ENCODE assay signal across 1 cellular context in the genomic region with DNA sequence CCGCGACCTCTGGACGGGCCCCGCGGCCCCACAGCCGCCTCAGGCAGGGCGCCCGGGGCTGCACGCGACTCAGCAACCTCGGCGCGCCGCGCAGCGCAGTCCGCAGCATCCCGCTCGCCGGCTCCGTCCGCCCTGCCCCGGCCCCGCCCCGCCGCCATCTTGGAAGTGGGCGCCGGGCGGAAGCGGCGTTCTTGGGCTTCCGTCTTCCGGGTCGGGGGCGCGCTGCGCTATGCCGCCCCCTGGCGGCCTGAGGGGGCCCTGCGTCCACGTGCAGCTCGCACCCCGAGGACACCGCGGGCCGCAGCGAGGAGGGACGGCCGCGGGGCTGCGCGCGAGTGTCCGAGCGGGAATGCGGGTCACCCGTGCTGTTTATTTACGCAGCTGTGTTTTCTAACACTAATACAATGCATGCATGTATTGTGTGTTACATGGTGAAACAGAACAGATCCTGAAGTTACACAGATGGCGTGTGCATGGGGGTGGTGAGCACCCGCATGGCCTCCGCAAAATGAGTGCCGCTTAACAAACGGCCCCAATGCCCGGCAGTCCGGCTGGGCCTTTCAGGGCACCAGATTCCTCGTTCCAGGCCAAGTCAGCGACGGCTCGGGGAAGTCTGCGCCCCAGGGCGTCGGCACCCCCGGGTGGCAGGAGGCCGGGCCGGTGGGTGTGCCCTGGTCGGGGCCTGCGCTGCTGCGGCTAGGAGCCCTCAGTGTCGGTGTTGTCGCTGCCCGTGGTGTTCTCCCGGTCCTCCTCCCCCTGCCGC.
TF ChIP-seq lines count a peak whose summit lies in the region.

A gene (minus strand): TSS at position 139 of the 763 bp plus-strand sequence. CDS start 30 bp downstream, at position 109.

TF ChIP-seq in HepG2, 621 proteins besides CTCF, POLR2A, EP300 and RAD21 (continued from another document and continues in another):
- TF ChIP-seq, protein P1, sequence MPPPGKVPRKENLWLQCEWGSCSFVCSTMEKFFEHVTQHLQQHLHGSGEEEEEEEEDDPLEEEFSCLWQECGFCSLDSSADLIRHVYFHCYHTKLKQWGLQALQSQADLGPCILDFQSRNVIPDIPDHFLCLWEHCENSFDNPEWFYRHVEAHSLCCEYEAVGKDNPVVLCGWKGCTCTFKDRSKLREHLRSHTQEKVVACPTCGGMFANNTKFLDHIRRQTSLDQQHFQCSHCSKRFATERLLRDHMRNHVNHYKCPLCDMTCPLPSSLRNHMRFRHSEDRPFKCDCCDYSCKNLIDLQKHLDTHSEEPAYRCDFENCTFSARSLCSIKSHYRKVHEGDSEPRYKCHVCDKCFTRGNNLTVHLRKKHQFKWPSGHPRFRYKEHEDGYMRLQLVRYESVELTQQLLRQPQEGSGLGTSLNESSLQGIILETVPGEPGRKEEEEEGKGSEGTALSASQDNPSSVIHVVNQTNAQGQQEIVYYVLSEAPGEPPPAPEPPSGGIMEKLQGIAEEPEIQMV (CRISPR knock-in tag; IDR thresholded peaks at IDR 0.05; ENCODE audit: low read depth), result no peak
- TF ChIP-seq ZNF343 (CRISPR knock-in tag; IDR thresholded peaks at IDR 0.05), result peak; percentile 94
- 0 out of 2 replicates have a peak, but pooled peaks have one; percentile 33 for TF ChIP-seq ZNF850 (CRISPR knock-in tag; conservative IDR thresholded peaks at IDR 0.05)
- TF ChIP-seq ZNF552 (CRISPR knock-in tag; IDR thresholded peaks at IDR 0.05; ENCODE audit: borderline replicate concordance), result peak; percentile 61; the same call in 1 of the 2 replicates
- TF ChIP-seq FOXC1 (CRISPR knock-in tag; IDR thresholded peaks at IDR 0.05; ENCODE audit: borderline replicate concordance), result peak; percentile 87; the same call in 1 of the 2 replicates
- TF ChIP-seq, protein P2, sequence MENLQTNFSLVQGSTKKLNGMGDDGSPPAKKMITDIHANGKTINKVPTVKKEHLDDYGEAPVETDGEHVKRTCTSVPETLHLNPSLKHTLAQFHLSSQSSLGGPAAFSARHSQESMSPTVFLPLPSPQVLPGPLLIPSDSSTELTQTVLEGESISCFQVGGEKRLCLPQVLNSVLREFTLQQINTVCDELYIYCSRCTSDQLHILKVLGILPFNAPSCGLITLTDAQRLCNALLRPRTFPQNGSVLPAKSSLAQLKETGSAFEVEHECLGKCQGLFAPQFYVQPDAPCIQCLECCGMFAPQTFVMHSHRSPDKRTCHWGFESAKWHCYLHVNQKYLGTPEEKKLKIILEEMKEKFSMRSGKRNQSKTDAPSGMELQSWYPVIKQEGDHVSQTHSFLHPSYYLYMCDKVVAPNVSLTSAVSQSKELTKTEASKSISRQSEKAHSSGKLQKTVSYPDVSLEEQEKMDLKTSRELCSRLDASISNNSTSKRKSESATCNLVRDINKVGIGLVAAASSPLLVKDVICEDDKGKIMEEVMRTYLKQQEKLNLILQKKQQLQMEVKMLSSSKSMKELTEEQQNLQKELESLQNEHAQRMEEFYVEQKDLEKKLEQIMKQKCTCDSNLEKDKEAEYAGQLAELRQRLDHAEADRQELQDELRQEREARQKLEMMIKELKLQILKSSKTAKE (CRISPR knock-in tag; IDR thresholded peaks at IDR 0.05; ENCODE audit: borderline replicate concordance), result peak; percentile 57
- TF ChIP-seq HCFC1 (IDR thresholded peaks at IDR 0.05; ENCODE audit: low read depth, low read length), result peak; percentile 83
- TF ChIP-seq TBP (CRISPR knock-in tag; IDR thresholded peaks at IDR 0.05), result no peak
- TF ChIP-seq ZNF615 (CRISPR knock-in tag; IDR thresholded peaks at IDR 0.05; ENCODE audit: borderline replicate concordance), result no peak
- TF ChIP-seq TARDBP (CRISPR knock-in tag; IDR thresholded peaks at IDR 0.05), result peak; percentile 92
- 0 out of 2 replicates have a peak, but pooled peaks have one; percentile 25 for TF ChIP-seq HNRNPL (IDR thresholded peaks at IDR 0.05; ENCODE audit: low read depth, low read length)
- peak; percentile 90 for TF ChIP-seq ERF (CRISPR knock-in tag; IDR thresholded peaks at IDR 0.05)
- TF ChIP-seq, protein P3, sequence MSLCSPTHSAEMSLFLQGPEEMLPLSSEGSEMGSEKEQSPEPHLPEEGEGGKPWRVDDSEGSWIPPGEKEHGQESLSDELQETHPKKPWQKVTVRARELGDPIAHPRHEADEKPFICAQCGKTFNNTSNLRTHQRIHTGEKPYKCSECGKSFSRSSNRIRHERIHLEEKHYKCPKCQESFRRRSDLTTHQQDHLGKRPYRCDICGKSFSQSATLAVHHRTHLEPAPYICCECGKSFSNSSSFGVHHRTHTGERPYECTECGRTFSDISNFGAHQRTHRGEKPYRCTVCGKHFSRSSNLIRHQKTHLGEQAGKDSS (CRISPR knock-in tag; IDR thresholded peaks at IDR 0.05; ENCODE audit: borderline replicate concordance, low read depth), result 0 out of 2 replicates have a peak, but pooled peaks have one; percentile 52
- TF ChIP-seq RARG (CRISPR knock-in tag; IDR thresholded peaks at IDR 0.05; ENCODE audit: low read depth), result 0 out of 2 replicates have a peak, but pooled peaks have one; percentile 36
- TF ChIP-seq KLF15 (CRISPR knock-in tag; IDR thresholded peaks at IDR 0.05; ENCODE audit: borderline replicate concordance), result no peak
- no peak for TF ChIP-seq ZNF232 (CRISPR knock-in tag; IDR thresholded peaks at IDR 0.05; ENCODE audit: borderline replicate concordance)
- TF ChIP-seq HES4 (CRISPR knock-in tag; IDR thresholded peaks at IDR 0.05; ENCODE audit: borderline replicate concordance), result no peak; the same call in 1 of the 2 replicates
- TF ChIP-seq, protein P4, sequence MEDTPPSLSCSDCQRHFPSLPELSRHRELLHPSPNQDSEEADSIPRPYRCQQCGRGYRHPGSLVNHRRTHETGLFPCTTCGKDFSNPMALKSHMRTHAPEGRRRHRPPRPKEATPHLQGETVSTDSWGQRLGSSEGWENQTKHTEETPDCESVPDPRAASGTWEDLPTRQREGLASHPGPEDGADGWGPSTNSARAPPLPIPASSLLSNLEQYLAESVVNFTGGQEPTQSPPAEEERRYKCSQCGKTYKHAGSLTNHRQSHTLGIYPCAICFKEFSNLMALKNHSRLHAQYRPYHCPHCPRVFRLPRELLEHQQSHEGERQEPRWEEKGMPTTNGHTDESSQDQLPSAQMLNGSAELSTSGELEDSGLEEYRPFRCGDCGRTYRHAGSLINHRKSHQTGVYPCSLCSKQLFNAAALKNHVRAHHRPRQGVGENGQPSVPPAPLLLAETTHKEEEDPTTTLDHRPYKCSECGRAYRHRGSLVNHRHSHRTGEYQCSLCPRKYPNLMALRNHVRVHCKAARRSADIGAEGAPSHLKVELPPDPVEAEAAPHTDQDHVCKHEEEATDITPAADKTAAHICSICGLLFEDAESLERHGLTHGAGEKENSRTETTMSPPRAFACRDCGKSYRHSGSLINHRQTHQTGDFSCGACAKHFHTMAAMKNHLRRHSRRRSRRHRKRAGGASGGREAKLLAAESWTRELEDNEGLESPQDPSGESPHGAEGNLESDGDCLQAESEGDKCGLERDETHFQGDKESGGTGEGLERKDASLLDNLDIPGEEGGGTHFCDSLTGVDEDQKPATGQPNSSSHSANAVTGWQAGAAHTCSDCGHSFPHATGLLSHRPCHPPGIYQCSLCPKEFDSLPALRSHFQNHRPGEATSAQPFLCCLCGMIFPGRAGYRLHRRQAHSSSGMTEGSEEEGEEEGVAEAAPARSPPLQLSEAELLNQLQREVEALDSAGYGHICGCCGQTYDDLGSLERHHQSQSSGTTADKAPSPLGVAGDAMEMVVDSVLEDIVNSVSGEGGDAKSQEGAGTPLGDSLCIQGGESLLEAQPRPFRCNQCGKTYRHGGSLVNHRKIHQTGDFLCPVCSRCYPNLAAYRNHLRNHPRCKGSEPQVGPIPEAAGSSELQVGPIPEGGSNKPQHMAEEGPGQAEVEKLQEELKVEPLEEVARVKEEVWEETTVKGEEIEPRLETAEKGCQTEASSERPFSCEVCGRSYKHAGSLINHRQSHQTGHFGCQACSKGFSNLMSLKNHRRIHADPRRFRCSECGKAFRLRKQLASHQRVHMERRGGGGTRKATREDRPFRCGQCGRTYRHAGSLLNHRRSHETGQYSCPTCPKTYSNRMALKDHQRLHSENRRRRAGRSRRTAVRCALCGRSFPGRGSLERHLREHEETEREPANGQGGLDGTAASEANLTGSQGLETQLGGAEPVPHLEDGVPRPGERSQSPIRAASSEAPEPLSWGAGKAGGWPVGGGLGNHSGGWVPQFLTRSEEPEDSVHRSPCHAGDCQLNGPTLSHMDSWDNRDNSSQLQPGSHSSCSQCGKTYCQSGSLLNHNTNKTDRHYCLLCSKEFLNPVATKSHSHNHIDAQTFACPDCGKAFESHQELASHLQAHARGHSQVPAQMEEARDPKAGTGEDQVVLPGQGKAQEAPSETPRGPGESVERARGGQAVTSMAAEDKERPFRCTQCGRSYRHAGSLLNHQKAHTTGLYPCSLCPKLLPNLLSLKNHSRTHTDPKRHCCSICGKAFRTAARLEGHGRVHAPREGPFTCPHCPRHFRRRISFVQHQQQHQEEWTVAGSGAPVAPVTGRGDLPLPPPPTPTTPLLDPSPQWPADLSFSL (CRISPR knock-in tag; IDR thresholded peaks at IDR 0.05), result no peak
- 0 out of 2 replicates have a peak, but pooled peaks have one; percentile 73 for TF ChIP-seq JUND (CRISPR knock-in tag; IDR thresholded peaks at IDR 0.05)
- peak; percentile 95 for TF ChIP-seq CCDC6 (CRISPR knock-in tag; IDR thresholded peaks at IDR 0.05)
- no peak for TF ChIP-seq MAFK (conservative IDR thresholded peaks at IDR 0.05 in 1 of 2, IDR thresholded peaks at IDR 0.05 in 1 of 2; ENCODE audit: low read length in 2 of 2)
- TF ChIP-seq ZSCAN9 (CRISPR knock-in tag; IDR thresholded peaks at IDR 0.05; ENCODE audit: borderline replicate concordance), result peak; percentile 39; the same call in 1 of the 2 replicates
- TF ChIP-seq, protein P5, sequence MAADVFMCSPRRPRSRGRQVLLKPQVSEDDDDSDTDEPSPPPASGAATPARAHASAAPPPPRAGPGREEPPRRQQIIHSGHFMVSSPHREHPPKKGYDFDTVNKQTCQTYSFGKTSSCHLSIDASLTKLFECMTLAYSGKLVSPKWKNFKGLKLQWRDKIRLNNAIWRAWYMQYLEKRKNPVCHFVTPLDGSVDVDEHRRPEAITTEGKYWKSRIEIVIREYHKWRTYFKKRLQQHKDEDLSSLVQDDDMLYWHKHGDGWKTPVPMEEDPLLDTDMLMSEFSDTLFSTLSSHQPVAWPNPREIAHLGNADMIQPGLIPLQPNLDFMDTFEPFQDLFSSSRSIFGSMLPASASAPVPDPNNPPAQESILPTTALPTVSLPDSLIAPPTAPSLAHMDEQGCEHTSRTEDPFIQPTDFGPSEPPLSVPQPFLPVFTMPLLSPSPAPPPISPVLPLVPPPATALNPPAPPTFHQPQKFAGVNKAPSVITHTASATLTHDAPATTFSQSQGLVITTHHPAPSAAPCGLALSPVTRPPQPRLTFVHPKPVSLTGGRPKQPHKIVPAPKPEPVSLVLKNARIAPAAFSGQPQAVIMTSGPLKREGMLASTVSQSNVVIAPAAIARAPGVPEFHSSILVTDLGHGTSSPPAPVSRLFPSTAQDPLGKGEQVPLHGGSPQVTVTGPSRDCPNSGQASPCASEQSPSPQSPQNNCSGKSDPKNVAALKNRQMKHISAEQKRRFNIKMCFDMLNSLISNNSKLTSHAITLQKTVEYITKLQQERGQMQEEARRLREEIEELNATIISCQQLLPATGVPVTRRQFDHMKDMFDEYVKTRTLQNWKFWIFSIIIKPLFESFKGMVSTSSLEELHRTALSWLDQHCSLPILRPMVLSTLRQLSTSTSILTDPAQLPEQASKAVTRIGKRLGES (CRISPR knock-in tag; IDR thresholded peaks at IDR 0.05; ENCODE audit: borderline replicate concordance), result 0 out of 2 replicates have a peak, but pooled peaks have one; percentile 34
- TF ChIP-seq STAG1 (CRISPR knock-in tag; IDR thresholded peaks at IDR 0.05), result peak; percentile 70
- TF ChIP-seq, protein P6, sequence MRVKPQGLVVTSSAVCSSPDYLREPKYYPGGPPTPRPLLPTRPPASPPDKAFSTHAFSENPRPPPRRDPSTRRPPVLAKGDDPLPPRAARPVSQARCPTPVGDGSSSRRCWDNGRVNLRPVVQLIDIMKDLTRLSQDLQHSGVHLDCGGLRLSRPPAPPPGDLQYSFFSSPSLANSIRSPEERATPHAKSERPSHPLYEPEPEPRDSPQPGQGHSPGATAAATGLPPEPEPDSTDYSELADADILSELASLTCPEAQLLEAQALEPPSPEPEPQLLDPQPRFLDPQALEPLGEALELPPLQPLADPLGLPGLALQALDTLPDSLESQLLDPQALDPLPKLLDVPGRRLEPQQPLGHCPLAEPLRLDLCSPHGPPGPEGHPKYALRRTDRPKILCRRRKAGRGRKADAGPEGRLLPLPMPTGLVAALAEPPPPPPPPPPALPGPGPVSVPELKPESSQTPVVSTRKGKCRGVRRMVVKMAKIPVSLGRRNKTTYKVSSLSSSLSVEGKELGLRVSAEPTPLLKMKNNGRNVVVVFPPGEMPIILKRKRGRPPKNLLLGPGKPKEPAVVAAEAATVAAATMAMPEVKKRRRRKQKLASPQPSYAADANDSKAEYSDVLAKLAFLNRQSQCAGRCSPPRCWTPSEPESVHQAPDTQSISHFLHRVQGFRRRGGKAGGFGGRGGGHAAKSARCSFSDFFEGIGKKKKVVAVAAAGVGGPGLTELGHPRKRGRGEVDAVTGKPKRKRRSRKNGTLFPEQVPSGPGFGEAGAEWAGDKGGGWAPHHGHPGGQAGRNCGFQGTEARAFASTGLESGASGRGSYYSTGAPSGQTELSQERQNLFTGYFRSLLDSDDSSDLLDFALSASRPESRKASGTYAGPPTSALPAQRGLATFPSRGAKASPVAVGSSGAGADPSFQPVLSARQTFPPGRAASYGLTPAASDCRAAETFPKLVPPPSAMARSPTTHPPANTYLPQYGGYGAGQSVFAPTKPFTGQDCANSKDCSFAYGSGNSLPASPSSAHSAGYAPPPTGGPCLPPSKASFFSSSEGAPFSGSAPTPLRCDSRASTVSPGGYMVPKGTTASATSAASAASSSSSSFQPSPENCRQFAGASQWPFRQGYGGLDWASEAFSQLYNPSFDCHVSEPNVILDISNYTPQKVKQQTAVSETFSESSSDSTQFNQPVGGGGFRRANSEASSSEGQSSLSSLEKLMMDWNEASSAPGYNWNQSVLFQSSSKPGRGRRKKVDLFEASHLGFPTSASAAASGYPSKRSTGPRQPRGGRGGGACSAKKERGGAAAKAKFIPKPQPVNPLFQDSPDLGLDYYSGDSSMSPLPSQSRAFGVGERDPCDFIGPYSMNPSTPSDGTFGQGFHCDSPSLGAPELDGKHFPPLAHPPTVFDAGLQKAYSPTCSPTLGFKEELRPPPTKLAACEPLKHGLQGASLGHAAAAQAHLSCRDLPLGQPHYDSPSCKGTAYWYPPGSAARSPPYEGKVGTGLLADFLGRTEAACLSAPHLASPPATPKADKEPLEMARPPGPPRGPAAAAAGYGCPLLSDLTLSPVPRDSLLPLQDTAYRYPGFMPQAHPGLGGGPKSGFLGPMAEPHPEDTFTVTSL (CRISPR knock-in tag; IDR thresholded peaks at IDR 0.05; ENCODE audit: borderline replicate concordance), result no peak
- TF ChIP-seq ZNF101 (CRISPR knock-in tag; IDR thresholded peaks at IDR 0.05; ENCODE audit: borderline replicate concordance, low read depth), result no peak; the same call in 1 of the 2 replicates
- TF ChIP-seq KDM5A (IDR thresholded peaks at IDR 0.05; ENCODE audit: borderline replicate concordance, low read length), result no peak
- peak; percentile 87; the same call in 1 of the 2 replicates for TF ChIP-seq ZNF34 (CRISPR knock-in tag; IDR thresholded peaks at IDR 0.05; ENCODE audit: borderline replicate concordance)
- TF ChIP-seq JDP2 (CRISPR knock-in tag; IDR thresholded peaks at IDR 0.05; ENCODE audit: borderline replicate concordance), result peak; percentile 64; the same call in 1 of the 2 replicates
- 0 out of 2 replicates have a peak, but pooled peaks have one; percentile 9 for TF ChIP-seq ZNF441 (CRISPR knock-in tag; IDR thresholded peaks at IDR 0.05; ENCODE audit: borderline replicate concordance)
- no peak; the same call in 1 of the 2 replicates for TF ChIP-seq HNRNPUL1 (IDR thresholded peaks at IDR 0.05; ENCODE audit: low read depth, low read length)
- TF ChIP-seq ASH2L (IDR thresholded peaks at IDR 0.05; ENCODE audit: insufficient read length, low read depth, low read length), result peak; percentile 20
- TF ChIP-seq THYN1 (CRISPR knock-in tag; IDR thresholded peaks at IDR 0.05; ENCODE audit: borderline replicate concordance, low read depth), result no peak
- no peak for TF ChIP-seq ZNF670 (CRISPR knock-in tag; IDR thresholded peaks at IDR 0.05; ENCODE audit: borderline replicate concordance)
